Comparison of ENCODE assay signal across 23 cellular contexts in the genomic region with DNA sequence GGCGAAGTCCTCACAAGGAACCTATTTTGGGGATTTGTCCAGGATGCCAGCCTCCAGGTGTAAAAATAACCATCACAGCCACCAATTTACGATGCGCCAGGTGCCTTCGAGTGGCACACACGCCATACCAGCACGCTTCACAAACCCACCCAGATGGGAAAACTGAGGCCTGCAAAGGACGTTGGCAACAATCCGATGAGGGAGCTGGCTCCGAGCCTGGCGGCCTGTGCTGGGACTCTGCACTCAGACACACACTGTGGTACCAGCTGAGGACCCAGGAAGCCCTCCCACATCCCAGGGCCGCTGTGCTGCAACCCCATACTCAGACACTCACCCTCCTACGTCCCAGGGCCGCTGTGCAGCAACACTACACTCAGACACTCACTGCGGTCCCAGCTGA.
DNase-seq lines count a peak whose midpoint lies in the region; ATAC-seq, FAIRE-seq and TF ChIP-seq lines count a peak whose summit lies in the region.
"Had no signal": no experiment of that assay in that cellular context is flagged by ENCODE, and none has a peak within 500 bp of the region (broad histone marks: within the 10 kb centered on the region; RNA-seq: fewer than 3 reads in every experiment).

No MANE protein-coding gene starts in this region.

- no peak overlapping the region for H3K9ac ChIP-seq in BLaER1 treated with 17β-estradiol and CSF1 and Interleukin-3, amounts not matched to agents 10 nM and 100 nM
- H3K9ac ChIP-seq in H1 (replicated peaks in 1 of 4; ENCODE audit: extremely low read depth in 1 of 4, low read depth in 3 of 4, low read length in 3 of 4) = no peak overlapping the region
- H3K9ac ChIP-seq: KMS-11 had no signal

- H3K4me3 Mint-ChIP-seq in CD8-positive, alpha-beta T cell = no peak overlapping the region

- no peak overlapping the region for H3K4ac ChIP-seq in H1 (replicated peaks; ENCODE audit: insufficient read length, low read depth, low read length)

- 0 out of 2 replicates have a peak overlapping the region, but pooled peaks have one; percentile 18 for H2BK12ac ChIP-seq in H1 (ENCODE audit: low read depth, low read length)

- POLR2A ChIA-PET in CD8-positive, alpha-beta T cell (lab: Charles Lee) = no interaction called here
- POLR2A ChIA-PET in H1 (lab: Charles Lee; ENCODE audit: partially characterized antibody) = interaction anchor here (1.8 kb wide), 1 partner anchor 9 kb away, joined by 3 read pairs; no protein-coding TSS in a partner anchor

- H2BK5ac ChIP-seq in H1 (ENCODE audit: low read depth, low read length) = 0 out of 2 replicates have a peak overlapping the region, but pooled peaks have one; percentile 49

- TF ChIP-seq RAD21 in H1 (IDR thresholded peaks at IDR 0.05 in 1 of 2, conservative IDR thresholded peaks at IDR 0.05 in 1 of 2; ENCODE audit: low read depth in 2 of 2, low read length in 2 of 2) = no peak

- H3K79me2 ChIP-seq in H1 (ENCODE audit: control insufficient read depth in 1 of 2, insufficient read depth in 2 of 2, low read length in 2 of 2) = peaks cover 0 to 3% of the 10 kb centered on the region in 2 experiments; a peak in 1 of 4 replicates

- no peak overlapping the region for H2AFZ ChIP-seq in H1 (ENCODE audit: low read length)

- H3K27me3 ChIP-seq in BLaER1 treated with 17β-estradiol and CSF1 and Interleukin-3, amounts not matched to agents 10 nM and 100 nM = no peaks in the 10 kb centered on the region
- H3K27me3 ChIP-seq in CD8-positive, alpha-beta T cell (ENCODE audit: insufficient read depth, low read length) = no peaks in the 10 kb centered on the region
- no peaks in the 10 kb centered on the region for H3K27me3 ChIP-seq in H1 (replicated peaks in 1 of 4; ENCODE audit: control insufficient read depth in 3 of 4, extremely low read depth in 1 of 4, insufficient read depth in 3 of 4, low read length in 3 of 4)

- no peak overlapping the region for H4K91ac ChIP-seq in H1 (replicated peaks; ENCODE audit: insufficient read length, low read length)

- H3K18ac ChIP-seq in H1 (ENCODE audit: extremely low read depth, low read length) = no peak overlapping the region

- FAIRE-seq in H1 (lab: Jason Lieb, UNC) = no peak
- FAIRE-seq: D721Med, GM18507 had no signal

- peak overlapping the region; percentile 34 to 75 (median 58); a peak in 20 of 22 replicates for H3K4me2 ChIP-seq in BLaER1 treated with 17β-estradiol and CSF1 and Interleukin-3, amounts not matched to agents 10 nM and 100 nM
- H3K4me2 ChIP-seq in H1 (ENCODE audit: insufficient read depth in 1 of 2, low read depth in 2 of 2, low read length in 2 of 2) = no peak overlapping the region
- H3K4me2 ChIP-seq: KMS-11 had no signal

- peak overlapping the region in 6 of 11 experiments; percentile 3 to 52 (median 34); a peak in 4 of 22 replicates for H3K27ac ChIP-seq in BLaER1 treated with 17β-estradiol and CSF1 and Interleukin-3, amounts not matched to agents 10 nM and 100 nM
- no peak overlapping the region for H3K27ac ChIP-seq in CD8-positive, alpha-beta T cell (ENCODE audit: low read depth, low read length)
- no peak overlapping the region for H3K27ac ChIP-seq in H1 (ENCODE audit: low read depth, low read length)
- H3K27ac ChIP-seq in substantia nigra (ENCODE audit: low read depth, low read length, poor library complexity, severe bottlenecking) = peak overlapping the region; percentile 95
- H3K27ac ChIP-seq: KMS-11, RWPE1 had no signal

- 94% methylated on average over 14 of the region's 14 CpGs; no CpG with 5 or more reads in 1 of the 2 experiments for WGBS in H1 (ENCODE audit: extremely low coverage in 1 of 2, insufficient coverage in 1 of 2, insufficient read length in 1 of 2, insufficient replicate concordance in 2 of 2, low coverage in 1 of 2, low lambda C conversion rate in 2 of 2, missing lambda C conversion rate in 1 of 2), 2 experiments

- no peak for TF ChIP-seq CTCF in CD8-positive, alpha-beta T cell (IDR thresholded peaks at IDR 0.05)
- TF ChIP-seq CTCF in H1 (IDR thresholded peaks at IDR 0.05; ENCODE audit: control extremely low read depth in 1 of 3, insufficient read depth in 1 of 3, low read depth in 1 of 3, low read length in 3 of 3) = no peak

- H4K5ac ChIP-seq in H1 (ENCODE audit: insufficient read length, low read depth, low read length) = no peak overlapping the region

- no peak overlapping the region for H2AK5ac ChIP-seq in H1 (ENCODE audit: low read depth, low read length)

- no peak overlapping the region for H3K23ac ChIP-seq in H1 (ENCODE audit: insufficient read length)

- no peak overlapping the region for H2BK120ac ChIP-seq in H1 (replicated peaks; ENCODE audit: low read depth, low read length)

- H4K20me1 ChIP-seq in BLaER1 treated with 17β-estradiol and CSF1 and Interleukin-3, amounts not matched to agents 10 nM and 100 nM = peaks cover 51 to 89% (median 60%) of the 10 kb centered on the region in 11 experiments; a peak in 20 of 22 replicates
- peaks cover 0 to 6% of the 10 kb centered on the region in 2 experiments for H4K20me1 ChIP-seq in H1 (replicated peaks in 1 of 2; ENCODE audit: control insufficient read depth in 1 of 2, insufficient read depth in 2 of 2, low read length in 2 of 2)

- H3K9me3 ChIP-seq in BLaER1 treated with 17β-estradiol and CSF1 and Interleukin-3, amounts not matched to agents 10 nM and 100 nM (replicated peaks in 1 of 11) = peaks cover 0 to 14% (median 11%) of the 10 kb centered on the region in 11 experiments; a peak in 15 of 22 replicates
- H3K9me3 ChIP-seq in CD8-positive, alpha-beta T cell (ENCODE audit: low read length) = no peaks in the 10 kb centered on the region
- no peaks in the 10 kb centered on the region for H3K9me3 ChIP-seq in H1 (ENCODE audit: insufficient read depth in 2 of 2, low read depth in 1 of 2, low read length in 1 of 2)

- H3K79me1 ChIP-seq in H1 (ENCODE audit: low read depth, low read length) = peaks cover 9% of the 10 kb centered on the region; the same call in 1 of the 2 replicates

- TF ChIP-seq EP300 in H1 (IDR thresholded peaks at IDR 0.05; ENCODE audit: borderline replicate concordance in 1 of 2, low read depth in 2 of 2, low read length in 2 of 2) = no peak

- H3K36me3 ChIP-seq in BLaER1 treated with 17β-estradiol and CSF1 and Interleukin-3, amounts not matched to agents 10 nM and 100 nM = peaks cover 58 to 92% (median 76%) of the 10 kb centered on the region in 11 experiments
- peaks cover 66% of the 10 kb centered on the region for H3K36me3 ChIP-seq in CD8-positive, alpha-beta T cell (ENCODE audit: insufficient read depth, low read length)
- no peaks in the 10 kb centered on the region for H3K36me3 ChIP-seq in H1 (ENCODE audit: control insufficient read depth in 2 of 4, insufficient read depth in 4 of 4, low read length in 3 of 4)

- H3K14ac ChIP-seq in H1 (ENCODE audit: insufficient read length) = no peak overlapping the region

- no peaks in the 10 kb centered on the region for H3K9me3 Mint-ChIP-seq in CD8-positive, alpha-beta T cell

- H3K23me2 ChIP-seq in H1 (ENCODE audit: low read depth, low read length) = no peaks in the 10 kb centered on the region

- H3K36me3 Mint-ChIP-seq in CD8-positive, alpha-beta T cell = peaks cover 67% of the 10 kb centered on the region

- H2BK15ac ChIP-seq in H1 (ENCODE audit: low read length) = no peak overlapping the region

- peaks cover 12 to 62% (median 43%) of the 10 kb centered on the region in 10 experiments for H3K4me1 ChIP-seq in BLaER1 treated with 17β-estradiol and CSF1 and Interleukin-3, amounts not matched to agents 10 nM and 100 nM
- peaks cover 17% of the 10 kb centered on the region for H3K4me1 ChIP-seq in CD8-positive, alpha-beta T cell (ENCODE audit: insufficient read depth, low read length)
- H3K4me1 ChIP-seq in H1 (replicated peaks in 1 of 4; ENCODE audit: control insufficient read depth in 3 of 4, insufficient read depth in 4 of 4, low read length in 3 of 4) = peaks cover 0 to 20% (median 11%) of the 10 kb centered on the region in 4 experiments; a peak in 6 of 7 replicates

- no peak for ATAC-seq in CD8-positive, alpha-beta T cell

- intact Hi-C loops in CD8-positive, alpha-beta T cell (cut with DNase I, micrococcal nuclease) = no loop called here

- 0 out of 2 replicates have a peak overlapping the region, but pooled peaks have one; percentile 34 for H2BK20ac ChIP-seq in H1 (ENCODE audit: low read length)

- H3K4me1 Mint-ChIP-seq in CD8-positive, alpha-beta T cell (ENCODE audit: low read depth) = peaks cover 36% of the 10 kb centered on the region

- peak overlapping the region; percentile 83; the same call in 1 of the 2 replicates for H4K8ac ChIP-seq in H1 (ENCODE audit: extremely low read depth, insufficient read depth, low read length)

- H3K4me3 ChIP-seq in BLaER1 treated with 17β-estradiol and CSF1 and Interleukin-3, amounts not matched to agents 10 nM and 100 nM = no peak overlapping the region
- no peak overlapping the region for H3K4me3 ChIP-seq in CD8-positive, alpha-beta T cell (ENCODE audit: low read depth, low read length)
- no peak overlapping the region for H3K4me3 ChIP-seq in H1 (ENCODE audit: extremely low read depth in 1 of 4, insufficient read depth in 2 of 4, low read depth in 3 of 4, low read length in 4 of 4)

- no peak for TF ChIP-seq POLR2A in H1 (IDR thresholded peaks at IDR 0.05; ENCODE audit: control extremely low read depth in 1 of 2, low read depth in 2 of 2, low read length in 2 of 2)

- peak in 1 of 7 experiments; percentile 10 for DNase-seq in CD8-positive, alpha-beta T cell
- DNase-seq in H1 (ENCODE audit: low read depth in 1 of 2, low spot score in 2 of 2) = no peak
- DNase-seq in substantia nigra (lab: John Stamatoyannopoulos, UW) = peak in 10 of 49 donors; percentile 17 to 54 (median 32)
- no peak for DNase-seq in amniotic stem cell (lab: John Stamatoyannopoulos, UW)
- no peak for DNase-seq in dedifferentiated amniotic fluid mesenchymal stem cell (ENCODE audit: extremely low spot score)
- no peak for DNase-seq in HCEC 1CT
- DNase-seq: DMS53; GDM1; GOT3; IMR-90; NCI-H1092 treated with DMSO at 0.1 percent for 48 hours; NCI-H1436 treated with DMSO at 0.1 percent for 48 hours; NCI-H2029; NCI-H2227 treated with DMSO at 0.1 percent for 48 hours; NCI-H510A treated with DMSO at 0.1 percent for 48 hours; NCI-H748 treated with DMSO at 0.1 percent for 48 hours; NK-92 treated with Interleukin-12 subunit alpha and Interleukin-12 subunit beta, amount 100 ng/mL, for 24 hours; SIG-M5 had no signal

- H3K56ac ChIP-seq in H1 (replicated peaks; ENCODE audit: insufficient read length, low read depth, low read length) = no peak overlapping the region

- CTCF ChIA-PET in CD8-positive, alpha-beta T cell (lab: Charles Lee) = no interaction called here
- CTCF ChIA-PET in H1 (lab: Charles Lee; ENCODE audit: partially characterized antibody) = interaction anchor here (1.2 to 1.5 kb wide), 3 partner anchors 15 to 410 kb away, joined by 3 to 4 read pairs (median 4); no protein-coding TSS in a partner anchor

- no peaks in the 10 kb centered on the region for H3K27me3 Mint-ChIP-seq in CD8-positive, alpha-beta T cell (ENCODE audit: low read depth)

- peak overlapping the region; percentile 73 for H3K27ac Mint-ChIP-seq in CD8-positive, alpha-beta T cell

TF ChIP-seq in H1, 55 proteins besides CTCF, POLR2A, EP300 and RAD21:
- no peak for TF ChIP-seq SP2 (IDR thresholded peaks at IDR 0.05; ENCODE audit: low read length)

Comparison
In these comparisons a context has a peak if more than half of its experiments do, and no peak if none do; other contexts are left out.
1. H3K27ac ChIP-seq: peak in BLaER1 treated with 17β-estradiol and CSF1 and Interleukin-3, amounts not matched to agents 10 nM and 100 nM (6 of 11) and substantia nigra (single experiment); none in CD8-positive, alpha-beta T cell (single experiment) and H1 (single experiment).
2. H3K4me2 ChIP-seq: peak in BLaER1 treated with 17β-estradiol and CSF1 and Interleukin-3, amounts not matched to agents 10 nM and 100 nM (11 of 11); none in H1 (0 of 2).